In genomic region chr3:34046154-34046553, GRCh38 we compare ENCODE assay signal across 22 cellular contexts.
DNase-seq lines count a peak whose midpoint lies in the region; FAIRE-seq and TF ChIP-seq lines count a peak whose summit lies in the region.
"Had no signal": no experiment of that assay in that cellular context is flagged by ENCODE, and none has a peak within 500 bp of the region (broad histone marks: within the 10 kb centered on the region; RNA-seq: fewer than 3 reads in every experiment).

No MANE protein-coding gene starts in this region.

- H3K27ac ChIP-seq in A673 (ENCODE audit: low read depth, low read length, poor library complexity, severe bottlenecking) (peak overlapping the region; percentile 52), BLaER1 (0 out of 2 replicates have a peak overlapping the region, but pooled peaks have one; percentile 1), WERI-Rb-1 (peak overlapping the region; percentile 59), brain microvascular endothelial cell (no peak overlapping the region)

- no peak for DNase-seq in A673 (ENCODE audit: low spot score)
- no peak for DNase-seq in GM12892 (ENCODE audit: insufficient read length)
- no peak for DNase-seq in WERI-Rb-1
- no peak for DNase-seq in brain microvascular endothelial cell
- no peak for DNase-seq in DMS114 treated with DMSO at 0.1 percent for 48 hours (lab: John Stamatoyannopoulos, UW; ENCODE audit: unreplicated experiment)
- DNase-seq in stimulated activated CD4-positive, alpha-beta T cell treated with anti-CD3 and anti-CD28 coated beads, Interleukin-2, amount 100 ng/mL, for 48 hours = no peak
- no peak for DNase-seq in GM19238 (ENCODE audit: insufficient read length, low spot score)
- DNase-seq: 8988T; AML-193; C1 segment of cervical spinal cord; CD4-positive, alpha-beta memory T cell; CD4-positive, CD25-positive, alpha-beta regulatory T cell; CD8-positive, alpha-beta memory T cell; COR-L47; DMS153; DMS53; DMS79; DND-41; EL; GDM1 had no signal

- peak; percentile 33 for FAIRE-seq in GM12892 (lab: Jason Lieb, UNC)
- FAIRE-seq: GM12878 had no signal

- H3K4me1 ChIP-seq in A673 (ENCODE audit: insufficient read depth, low read length, poor library complexity, severe bottlenecking) (peaks cover 38% of the 10 kb centered on the region), BLaER1 (peaks cover 40% of the 10 kb centered on the region)

- BruUV-seq in A673 (replicated peaks; lab: Mats Ljungman, UMichigan) = no TSS peak

- no peaks in the 10 kb centered on the region for H4K20me1 ChIP-seq in BLaER1

- H3K27me3 ChIP-seq in A673 (replicated peaks; ENCODE audit: insufficient read depth, low read depth, low read length, poor library complexity) (no peaks in the 10 kb centered on the region), BLaER1 (no peaks in the 10 kb centered on the region), WERI-Rb-1 (ENCODE audit: insufficient read depth, low read depth, severe bottlenecking) (no peaks in the 10 kb centered on the region), brain microvascular endothelial cell (replicated peaks) (no peaks in the 10 kb centered on the region)

- H3K4me3 ChIP-seq in A673 (ENCODE audit: low read depth, low read length, poor library complexity, severe bottlenecking) = no peak overlapping the region
- no peak overlapping the region for H3K4me3 ChIP-seq in BLaER1
- no peak overlapping the region for H3K4me3 ChIP-seq in WERI-Rb-1 (ENCODE audit: low read depth, low read length)
- no peak overlapping the region for H3K4me3 ChIP-seq in brain microvascular endothelial cell (ENCODE audit: low read depth, low read length)
- H3K4me3 ChIP-seq: GM12878 had no signal

- H3K4me2 ChIP-seq in BLaER1 = peak overlapping the region; percentile 67

- TF ChIP-seq POLR2A in GM12892 (IDR thresholded peaks at IDR 0.05; ENCODE audit: low read depth, low read length) = no peak

- H3K9me3 ChIP-seq in A673 (ENCODE audit: low read depth, low read length, poor library complexity, severe bottlenecking) (no peaks in the 10 kb centered on the region), BLaER1 (no peaks in the 10 kb centered on the region; the same call in 1 of the 2 replicates), WERI-Rb-1 (ENCODE audit: severe bottlenecking) (peaks cover 4% of the 10 kb centered on the region)

- H3K36me3 ChIP-seq in A673 (ENCODE audit: insufficient read depth, low read length, poor library complexity, severe bottlenecking) (no peaks in the 10 kb centered on the region), BLaER1 (no peaks in the 10 kb centered on the region), WERI-Rb-1 (no peaks in the 10 kb centered on the region), brain microvascular endothelial cell (replicated peaks) (no peaks in the 10 kb centered on the region)

- intact Hi-C loops in A673 (cut with micrococcal nuclease; ENCODE audit: unreplicated experiment) = no loop called here

- CTCF ChIA-PET in A673 (lab: Charles Lee) = no interaction called here

- POLR2A ChIA-PET in A673 (lab: Charles Lee; ENCODE audit: low non-redundant PET) = no interaction called here

- no peak overlapping the region for H3K9ac ChIP-seq in BLaER1

- in situ Hi-C loops in brain microvascular endothelial cell (cut with HindIII; ENCODE audit: low pct_ligation_motif_present, low sequenced_read_pairs) = no loop called here

- no peak for TF ChIP-seq CTCF in A673 (conservative IDR thresholded peaks at IDR 0.05; ENCODE audit: low read depth, low read length)
- no peak for TF ChIP-seq CTCF in WERI-Rb-1 (IDR thresholded peaks at IDR 0.05; ENCODE audit: low read depth, low read length)
- TF ChIP-seq CTCF in brain microvascular endothelial cell (IDR thresholded peaks at IDR 0.05; ENCODE audit: low read depth, low read length, missing control alignments) = no peak
